In genomic region chr20:55456316-55456940, GRCh38 we compare ENCODE assay signal across 21 cellular contexts.
"Had no signal": no experiment of that assay in that cellular context is flagged by ENCODE, and none has a peak within 500 bp of the region (broad histone marks: within the 10 kb centered on the region; RNA-seq: fewer than 3 reads in every experiment).

No MANE protein-coding gene starts in this region.

- H3K4me2 ChIP-seq: hepatocyte had no signal

- H3K27ac Mint-ChIP-seq: activated CD4-positive, alpha-beta memory T cell treated with anti-CD3 and anti-CD28 coated beads for 36 hours; activated CD4-positive, alpha-beta T cell treated with anti-CD3 and anti-CD28 coated beads for 36 hours; activated naive CD8-positive, alpha-beta T cell treated with anti-CD3 and anti-CD28 coated beads for 36 hours; T-helper 2 cell treated with Interferon-gamma antibody and Interleukin-4, amounts not matched to agents 5 μg/mL and 100 μg/mL, for 36 hours had no signal

- H3K27me3 ChIP-seq: hepatocyte, left lung, tibial nerve, vagina had no signal

- H3K36me3 ChIP-seq: left lung, prostate gland, tibial nerve, vagina had no signal

- DNase-seq: activated CD4-positive, alpha-beta memory T cell treated with anti-CD3 and anti-CD28 coated beads for 36 hours; activated CD4-positive, alpha-beta T cell treated with anti-CD3 and anti-CD28 coated beads for 36 hours; activated naive CD4-positive, alpha-beta T cell; activated naive CD8-positive, alpha-beta T cell treated with anti-CD3 and anti-CD28 coated beads for 36 hours; amniotic stem cell; dermis blood vessel endothelial cell; effector memory CD4-positive, alpha-beta T cell; foreskin fibroblast; left lung; midbrain; right cardiac atrium; stimulated activated CD4-positive, alpha-beta T cell treated with anti-CD3 and anti-CD28 coated beads, Interleukin-2, amount 100 ng/mL, for 24 hours; stimulated activated naive CD8-positive, alpha-beta T cell treated with anti-CD3 and anti-CD28 coated beads, Interleukin-15, Interleukin-2, amounts not matched to agents 100 U/mL and 50 U/mL, for 24 hours had no signal

- H3K4me3 Mint-ChIP-seq: activated CD4-positive, alpha-beta memory T cell treated with anti-CD3 and anti-CD28 coated beads for 36 hours; activated CD4-positive, alpha-beta T cell treated with anti-CD3 and anti-CD28 coated beads for 36 hours; activated naive CD8-positive, alpha-beta T cell treated with anti-CD3 and anti-CD28 coated beads for 36 hours; neural crest cell; T-helper 2 cell treated with Interferon-gamma antibody and Interleukin-4, amounts not matched to agents 5 μg/mL and 100 μg/mL, for 36 hours had no signal

- H3K27me3 Mint-ChIP-seq: activated CD4-positive, alpha-beta memory T cell treated with anti-CD3 and anti-CD28 coated beads for 36 hours; activated CD4-positive, alpha-beta T cell treated with anti-CD3 and anti-CD28 coated beads for 36 hours; activated naive CD8-positive, alpha-beta T cell treated with anti-CD3 and anti-CD28 coated beads for 36 hours had no signal

- H3K9me3 ChIP-seq: left lung, prostate gland, tibial nerve, vagina had no signal

- FAIRE-seq: endothelial cell of umbilical vein, TTC549 had no signal

- H2AFZ ChIP-seq: hepatocyte had no signal

- ATAC-seq: activated CD4-positive, alpha-beta T cell treated with anti-CD3 and anti-CD28 coated beads for 36 hours; left lung; right cardiac atrium; stimulated activated naive CD8-positive, alpha-beta T cell treated with anti-CD3 and anti-CD28 coated beads, Interleukin-15, Interleukin-2, amounts not matched to agents 100 U/mL and 50 U/mL, for 24 hours had no signal

- H3K9me3 Mint-ChIP-seq: neural crest cell had no signal

- H3K4me1 ChIP-seq: left lung, prostate gland, tibial nerve, vagina had no signal

- H3K79me2 ChIP-seq: hepatocyte had no signal

- H3K4me1 Mint-ChIP-seq: activated CD4-positive, alpha-beta T cell treated with anti-CD3 and anti-CD28 coated beads for 36 hours; activated naive CD8-positive, alpha-beta T cell treated with anti-CD3 and anti-CD28 coated beads for 36 hours; neural crest cell had no signal

- H3K27ac ChIP-seq: hepatocyte, left lung, prostate gland, tibial nerve, vagina had no signal

- H3K4me3 ChIP-seq: hepatocyte, left lung, prostate gland, tibial nerve, vagina had no signal

- H3K36me3 Mint-ChIP-seq: activated CD4-positive, alpha-beta memory T cell treated with anti-CD3 and anti-CD28 coated beads for 36 hours; activated naive CD8-positive, alpha-beta T cell treated with anti-CD3 and anti-CD28 coated beads for 36 hours had no signal
